ENCODE assay signal across 19 cellular contexts in the genomic region with DNA sequence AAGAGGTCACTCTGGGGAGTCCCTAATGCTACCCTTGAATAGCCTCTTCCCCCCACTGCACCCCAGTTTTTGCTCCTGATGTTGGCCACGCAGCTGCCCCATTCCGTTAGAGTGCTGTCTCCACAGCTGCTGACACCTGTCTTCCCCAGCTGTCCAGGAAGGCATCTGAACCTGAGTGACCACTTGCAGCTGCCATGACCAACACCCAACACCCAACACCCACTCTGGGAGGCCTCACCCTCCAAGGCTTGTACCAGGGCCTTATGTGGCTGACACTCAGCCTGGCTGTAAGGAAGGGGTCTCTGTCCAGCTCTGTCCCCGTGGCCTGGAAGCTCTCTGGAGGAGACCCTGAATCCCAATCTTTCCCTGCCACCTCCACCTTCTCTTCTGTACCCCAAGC.
"Had no signal": no experiment of that assay in that cellular context is flagged by ENCODE, and none has a peak within 500 bp of the region (broad histone marks: within the 10 kb centered on the region; RNA-seq: fewer than 3 reads in every experiment).

No MANE protein-coding gene starts in this region.

- ATAC-seq: SK-N-SH treated with all-trans-retinoic acid at 6 μM for 48 hours had no signal

- DNase-seq: IMR-90, Karpas-422, KG1, MM.1S, NCI-H1092 treated with DMSO at 0.1 percent for 48 hours, NCI-H1436, NCI-H187, NCI-H2029, NCI-H2081 treated with DMSO at 0.1 percent for 48 hours, NCI-H2171, NCI-H226, NCI-H446, NCI-H510A, NCI-H524 treated with DMSO at 0.1 percent for 48 hours, NCI-H69, NCI-H774, Right ventricle myocardium superior, RPMI8226 had no signal
